ENCODE assay signal across 1 cellular context in the genomic region with DNA sequence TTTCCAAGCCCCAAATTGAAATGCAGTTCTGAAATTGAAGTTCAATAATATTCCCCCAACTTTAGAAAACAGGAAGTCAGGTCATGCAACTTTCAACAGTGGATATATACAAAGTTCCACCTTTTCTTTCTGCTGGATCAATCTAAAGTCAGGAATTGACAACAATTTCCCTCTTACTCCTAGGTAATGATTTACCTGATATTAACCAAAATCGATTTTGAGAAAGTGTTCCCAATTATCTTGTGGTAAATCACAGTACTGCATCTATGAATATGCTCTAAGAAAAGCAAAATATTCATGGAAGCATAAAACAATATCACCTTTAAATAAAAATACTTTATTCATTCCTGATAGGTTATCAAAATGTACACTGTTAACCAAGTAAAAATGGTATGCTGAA.
A peak's percentile ranks its signal among the peaks of the same experiment; 100 is the strongest.
TF ChIP-seq lines count a peak whose summit lies in the region.

No MANE protein-coding gene starts in this region.

TF ChIP-seq in HepG2, 621 proteins besides CTCF, POLR2A, EP300 and RAD21 (continued from another document):
- TF ChIP-seq HNF1A (IDR thresholded peaks at IDR 0.05; ENCODE audit: low read depth) (peak; percentile 68), HNF1A (CRISPR knock-in tag; IDR thresholded peaks at IDR 0.05; ENCODE audit: borderline replicate concordance) (no peak), ZNF562 (CRISPR knock-in tag; IDR thresholded peaks at IDR 0.05; ENCODE audit: borderline replicate concordance) (no peak), PAXIP1 (CRISPR knock-in tag; conservative IDR thresholded peaks at IDR 0.05) (peak; percentile 62)
TF ChIP-seq in HepG2: peak in this region for 6.
